ENCODE assay signal across 8 cellular contexts in the genomic region with DNA sequence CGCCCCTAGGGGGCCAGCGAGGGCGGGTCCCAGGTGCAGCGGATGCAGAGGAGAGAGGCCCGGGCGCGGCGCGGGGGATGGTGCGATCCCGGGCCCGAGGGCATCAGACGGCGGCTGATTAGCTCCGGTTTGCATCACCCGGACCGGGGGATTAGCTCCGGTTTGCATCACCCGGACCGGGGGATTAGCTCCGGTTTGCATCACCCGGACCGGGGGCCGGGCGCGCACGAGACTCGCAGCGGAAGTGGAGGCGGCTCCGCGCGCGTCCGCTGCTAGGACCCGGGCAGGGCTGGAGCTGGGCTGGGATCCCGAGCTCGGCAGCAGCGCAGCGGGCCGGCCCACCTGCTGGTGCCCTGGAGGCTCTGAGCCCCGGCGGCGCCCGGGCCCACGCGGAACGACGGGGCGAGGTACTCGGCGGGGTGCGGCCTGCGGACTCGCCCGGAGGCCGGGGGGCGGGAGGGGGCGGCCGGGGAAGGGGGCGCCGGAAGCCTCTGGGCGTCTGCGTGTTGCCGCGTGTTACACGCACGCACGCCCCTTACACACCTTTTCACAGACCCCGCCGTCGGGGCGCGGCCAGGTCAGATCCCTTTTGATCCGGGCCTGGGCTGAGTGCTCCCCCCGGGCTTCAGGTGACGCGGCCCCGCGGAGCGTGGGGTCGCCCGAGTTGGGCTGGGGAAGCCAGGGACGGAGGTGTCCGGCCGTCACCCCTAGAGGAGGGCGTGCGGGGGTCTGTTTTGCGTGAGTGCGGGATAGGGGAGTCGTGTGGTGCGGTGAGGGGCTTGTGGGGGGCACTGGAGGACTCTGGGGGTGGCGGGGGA. TPM values are rescaled to one million over a fixed set of nuclear protein-coding genes. Genes with fewer than 3 reads are reported as not detected.
DNase-seq lines count a peak whose midpoint lies in the region; ATAC-seq, FAIRE-seq and TF ChIP-seq lines count a peak whose summit lies in the region.

No MANE protein-coding gene starts in this region.

- H3K36me3 ChIP-seq in adrenal gland (replicated peaks in 1 of 2) (no peaks in the 10 kb centered on the region), hepatocyte (replicated peaks; ENCODE audit: insufficient read depth, low read depth) (no peaks in the 10 kb centered on the region), small intestine (ENCODE audit: control insufficient read depth in 2 of 2, insufficient read depth in 2 of 2, low read length in 2 of 2) (no peaks in the 10 kb centered on the region)

- peak overlapping the region; percentile 74 to 96 (median 90) for H3K4me3 Mint-ChIP-seq in IgD-negative memory B cell

- H3K9me2 ChIP-seq in hepatocyte (replicated peaks; ENCODE audit: insufficient read depth) = no peaks in the 10 kb centered on the region

- peak overlapping the region; percentile 94 for H3K4me2 ChIP-seq in hepatocyte

- intact Hi-C loops in adrenal gland (cut with DNase I) = no loop called here

- no peak for FAIRE-seq in small intestine (lab: Jason Lieb, UNC)

- no peaks in the 10 kb centered on the region for H3K9me3 Mint-ChIP-seq in IgD-negative memory B cell

- peak overlapping the region in 3 of 4 donors; percentile 34 to 79 (median 76) for H3K4me3 ChIP-seq in adrenal gland
- peak overlapping the region; percentile 92 for H3K4me3 ChIP-seq in hepatocyte
- H3K4me3 ChIP-seq in small intestine (ENCODE audit: low read depth in 1 of 2, low read length in 2 of 2) = peak overlapping the region; percentile 62 to 79

- H2AFZ ChIP-seq in hepatocyte = peak overlapping the region; percentile 40

- TF ChIP-seq POLR2A in adrenal gland (IDR thresholded peaks at IDR 0.05) = no peak

- H4K20me1 ChIP-seq in hepatocyte (ENCODE audit: insufficient read depth, poor library complexity, severe bottlenecking) = peaks cover 13% of the 10 kb centered on the region

- TF ChIP-seq CTCF in adrenal gland (IDR thresholded peaks at IDR 0.05) (no peak), hepatocyte (IDR thresholded peaks at IDR 0.05; ENCODE audit: poor library complexity) (no peak)

- H3K27ac ChIP-seq in adrenal gland (peak overlapping the region in 3 of 5 donors; percentile 43 to 81 (median 73)), hepatocyte (peak overlapping the region; percentile 96), small intestine (ENCODE audit: low read depth in 1 of 2, low read length in 1 of 2) (peak overlapping the region in 1 of 2 donors; percentile 84)

- H3K79me2 ChIP-seq in hepatocyte = peaks cover 39% of the 10 kb centered on the region

- H3K36me3 Mint-ChIP-seq in IgD-negative memory B cell = no peaks in the 10 kb centered on the region

- H3K27me3 ChIP-seq in adrenal gland (no peaks in the 10 kb centered on the region), hepatocyte (no peaks in the 10 kb centered on the region), small intestine (ENCODE audit: control insufficient read depth in 2 of 2, insufficient read depth in 2 of 2, low read length in 2 of 2) (no peaks in the 10 kb centered on the region)

- H3K4me1 ChIP-seq in adrenal gland (replicated peaks in 1 of 2) = peaks cover 0 to 5% of the 10 kb centered on the region in 2 donors
- H3K4me1 ChIP-seq in hepatocyte (ENCODE audit: insufficient read depth) = peaks cover 7% of the 10 kb centered on the region
- no peaks in the 10 kb centered on the region for H3K4me1 ChIP-seq in small intestine (ENCODE audit: control insufficient read depth in 2 of 2, insufficient read depth in 1 of 2, low read depth in 1 of 2, low read length in 1 of 2)

- DNase-seq in ELF-1 (ENCODE audit: low read depth, low spot score) (peak; percentile 85), SW480 (ENCODE audit: low spot score) (peak; percentile 97), adrenal gland (peak in 6 of 7 donors; percentile 42 to 64 (median 46)), hepatocyte (ENCODE audit: low spot score) (peak; percentile 88), small intestine (peak; percentile 18)

- no peaks in the 10 kb centered on the region for H3K27me3 Mint-ChIP-seq in IgD-negative memory B cell

- peak overlapping the region in 2 of 3 donors; percentile 65 to 89 for H3K27ac Mint-ChIP-seq in IgD-negative memory B cell

- no peaks in the 10 kb centered on the region for H3K9me3 ChIP-seq in adrenal gland (replicated peaks in 1 of 3)
- H3K9me3 ChIP-seq in hepatocyte (ENCODE audit: low read depth) = no peaks in the 10 kb centered on the region
- no peaks in the 10 kb centered on the region for H3K9me3 ChIP-seq in small intestine (ENCODE audit: control insufficient read depth, low read depth)

- whole genome bisulfite sequencing in adrenal gland, 4 donors = 0 to 2% (median 1%) methylated on average over 15 to 93 of the region's 93 CpGs
- WGBS in hepatocyte (ENCODE audit: low lambda C conversion rate, missing lambda C conversion rate) = 2% methylated on average over 60 of the region's 93 CpGs
- WGBS in small intestine, 3 donors = 1% methylated on average over 49 to 93 of the region's 93 CpGs

- ATAC-seq in GM21515 (IDR thresholded peaks at IDR 0.05; ENCODE audit: unreplicated experiment) (peak; percentile 64), HG02870 (IDR thresholded peaks at IDR 0.05; ENCODE audit: unreplicated experiment) (no peak)

- H3K4me1 Mint-ChIP-seq in IgD-negative memory B cell = peaks cover 5 to 15% (median 7%) of the 10 kb centered on the region in 3 donors

RNA-seq across cellular contexts. Expression of a gene that starts 0.4 kb away (rescaled TPM):
- polyA plus RNA-seq in IgD-negative memory B cell (20.1 TPM), adrenal gland (10 to 100 TPM in 1 of 3 donors, 1 to 10 TPM in 2; 4.3 to 10.8 (median 5.3) TPM), hepatocyte (43.7 and 45.9 TPM in 2 replicates), small intestine (10 to 100 TPM in 1 of 3 donors, 1 to 10 TPM in 2; 1.6 to 41.7 (median 4.9) TPM)
- total RNA-seq in adrenal gland (10 to 100 TPM in 4 of 8 donors, 1 to 10 TPM in 4; 6.4 to 39.7 (median 11.0) TPM), hepatocyte (39.2 and 47.5 TPM in 2 replicates)

RNA-seq across cellular contexts. Expression of a gene that starts 27.1 kb away (rescaled TPM):
- polyA plus RNA-seq in IgD-negative memory B cell (107 TPM), adrenal gland (100 to 1,000 TPM in 2 of 3 donors, 10 to 100 TPM in 1; 82.9 to 339 (median 253) TPM), hepatocyte (80.8 and 90.1 TPM in 2 replicates), small intestine (100 to 1,000 TPM; 148 to 176 (median 169) TPM)
- total RNA-seq in adrenal gland (100 to 1,000 TPM in 6 of 8 donors, 10 to 100 TPM in 2; 79.4 to 163 (median 128) TPM), hepatocyte (56.8 and 76.4 TPM in 2 replicates)

RNA-seq across cellular contexts. Expression of a gene that starts 34.1 kb away (rescaled TPM):
- 6.2 TPM for polyA plus RNA-seq in IgD-negative memory B cell
- total RNA-seq in adrenal gland = 100 to 1,000 TPM in 2 of 8 donors, 10 to 100 TPM in 6; 45.5 to 146 (median 82.1) TPM
- polyA plus RNA-seq in adrenal gland = 100 to 1,000 TPM in 2 of 3 donors, 10 to 100 TPM in 1; 70.0 to 263 (median 249) TPM
- 29.8 and 32.0 TPM in 2 replicates for total RNA-seq in hepatocyte
- 65.3 and 68.1 TPM in 2 replicates for polyA plus RNA-seq in hepatocyte
- 10 to 100 TPM in 1 of 3 donors, 1 to 10 TPM in 1, under 1 TPM in 1; 0.67 to 14.3 (median 4.9) TPM for polyA plus RNA-seq in small intestine

RNA-seq across cellular contexts. Expression of a gene that starts 55.6 kb away (rescaled TPM):
- 1.9 TPM for polyA plus RNA-seq in IgD-negative memory B cell
- 10 to 100 TPM in 6 of 8 donors, 1 to 10 TPM in 2; 8.8 to 38.8 (median 13.9) TPM for total RNA-seq in adrenal gland
- 10 to 100 TPM in 1 of 3 donors, 1 to 10 TPM in 2; 2.0 to 12.8 (median 5.4) TPM for polyA plus RNA-seq in adrenal gland
- 6.3 and 6.9 TPM in 2 replicates for total RNA-seq in hepatocyte
- 15.4 and 16.2 TPM in 2 replicates for polyA plus RNA-seq in hepatocyte
- 1 to 10 TPM in 2 of 3 donors, under 1 TPM in 1; 0.81 to 2.6 (median 1.3) TPM for polyA plus RNA-seq in small intestine

Comparison
In these comparisons a context has a peak if more than half of its experiments do, and no peak if none do; other contexts are left out.
1. DNase-seq: peak in every context shown above with its lines; median percentile 97 in SW480; 88 in hepatocyte; 85 in ELF-1; 46 in adrenal gland; 18 in small intestine.